20 cellular contexts compared by ENCODE assay signal in genomic region chr13:113882716-113883115, GRCh38. TPM values are rescaled to one million over a fixed set of nuclear protein-coding genes. Genes with fewer than 3 reads are reported as not detected.
DNase-seq lines count a peak whose midpoint lies in the region; ATAC-seq and TF ChIP-seq lines count a peak whose summit lies in the region.
"Had no signal": no experiment of that assay in that cellular context is flagged by ENCODE, and none has a peak within 500 bp of the region (broad histone marks: within the 10 kb centered on the region; RNA-seq: fewer than 3 reads in every experiment).

No MANE protein-coding gene starts in this region.

- no peak overlapping the region for H4K91ac ChIP-seq in mesenchymal stem cell (ENCODE audit: low read length)

- no peak overlapping the region for H3K18ac ChIP-seq in mesenchymal stem cell (ENCODE audit: low read depth in 1 of 2, low read length in 2 of 2)

- intact Hi-C loops in stomach (cut with DNase I; ENCODE audit: low total_unique reads): no loop called here

- no peak overlapping the region for H4K8ac ChIP-seq in mesenchymal stem cell (ENCODE audit: low read length)

- 96% methylated on average over 20 of the region's 20 CpGs for WGBS in mesenchymal stem cell
- WGBS in stomach, 5 donors: 76 to 93% (median 88%) methylated on average over 14 to 20 of the region's 20 CpGs

- H3K4me1 Mint-ChIP-seq in T-helper 17 cell: peaks cover 17% of the 10 kb centered on the region

- H2BK120ac ChIP-seq in mesenchymal stem cell (ENCODE audit: low read depth, low read length): no peak overlapping the region

- H2BK12ac ChIP-seq in mesenchymal stem cell (ENCODE audit: low read length in 2 of 2): no peak overlapping the region

- H3K4me2 ChIP-seq in mesenchymal stem cell (ENCODE audit: low read length, poor library complexity, severe bottlenecking): no peak overlapping the region

- H3K36me3 ChIP-seq in mesenchymal stem cell (ENCODE audit: control insufficient read depth in 1 of 2, insufficient read depth in 2 of 2, low read depth in 1 of 2, low read length in 2 of 2) (peaks cover 0 to 3% of the 10 kb centered on the region in 2 experiments), stomach (no peaks in the 10 kb centered on the region)
- H3K36me3 ChIP-seq: MG63 had no signal

- ATAC-seq in T-helper 17 cell (no peak), HG02870 (IDR thresholded peaks at IDR 0.05; ENCODE audit: unreplicated experiment) (no peak)
- ATAC-seq: GM12878; stimulated activated effector memory CD8-positive, alpha-beta T cell treated with anti-CD3 and anti-CD28 coated beads, Interleukin-12 subunit alpha, Interleukin-12 subunit beta, amount 100 ng/mL, for 72 hours had no signal

- no peaks in the 10 kb centered on the region for H3K36me3 Mint-ChIP-seq in T-helper 17 cell (ENCODE audit: low read depth)
- H3K36me3 Mint-ChIP-seq: activated naive CD4-positive, alpha-beta T cell treated with anti-CD3 and anti-CD28 coated beads, Interleukin-2, amount 10 ng/mL, durations not matched to agents 7 days and 5 days; CD4-positive, CD25-positive, alpha-beta regulatory T cell had no signal

- peaks cover 5% of the 10 kb centered on the region for H3K4me1 ChIP-seq in mesenchymal stem cell (ENCODE audit: control insufficient read depth, insufficient read depth, low read depth, low read length)
- peaks cover 33 to 39% (median 36%) of the 10 kb centered on the region in 4 donors for H3K4me1 ChIP-seq in stomach

- H3K27ac Mint-ChIP-seq in T-helper 17 cell: no peak overlapping the region
- H3K27ac Mint-ChIP-seq: activated naive CD4-positive, alpha-beta T cell treated with anti-CD3 and anti-CD28 coated beads, Interleukin-2, amount 10 ng/mL, durations not matched to agents 7 days and 5 days; HFFc6; nephron; stimulated activated effector memory CD8-positive, alpha-beta T cell treated with anti-CD3 and anti-CD28 coated beads, Interleukin-12 subunit alpha, Interleukin-12 subunit beta, amount 100 ng/mL, for 72 hours had no signal

- peak overlapping the region; percentile 41 for H3K4me3 Mint-ChIP-seq in T-helper 17 cell
- H3K4me3 Mint-ChIP-seq: activated naive CD4-positive, alpha-beta T cell treated with anti-CD3 and anti-CD28 coated beads, Interleukin-2, amount 10 ng/mL, durations not matched to agents 7 days and 5 days; CD4-positive, CD25-positive, alpha-beta regulatory T cell; HFFc6; nephron; stimulated activated effector memory CD8-positive, alpha-beta T cell treated with anti-CD3 and anti-CD28 coated beads, Interleukin-12 subunit alpha, Interleukin-12 subunit beta, amount 100 ng/mL, for 72 hours had no signal

- H3K9ac ChIP-seq in mesenchymal stem cell (ENCODE audit: low read length): no peak overlapping the region

- no peak for TF ChIP-seq POLR2A in stomach (IDR thresholded peaks at IDR 0.05)

- no peaks in the 10 kb centered on the region for H3K79me1 ChIP-seq in mesenchymal stem cell (replicated peaks; ENCODE audit: low read length, poor library complexity, severe bottlenecking)

- no peak overlapping the region for H2AFZ ChIP-seq in mesenchymal stem cell (ENCODE audit: low read depth, low read length)

- DNase-seq in Ammon's horn (ENCODE audit: low spot score) (peak; percentile 0), T-helper 17 cell (no peak), mesenchymal stem cell (no peak), stomach (no peak), SW 1271 (lab: John Stamatoyannopoulos, UW) (no peak), germinal center (ENCODE audit: low spot score) (no peak), occipital lobe (lab: John Stamatoyannopoulos, UW) (no peak)
- DNase-seq: activated CD4-positive, alpha-beta T cell treated with anti-CD3 and anti-CD28 coated beads, Interleukin-2, amount 50 U/mL, for 1 hour; activated naive CD4-positive, alpha-beta T cell treated with anti-CD3 and anti-CD28 coated beads, Interleukin-2, amount 10 ng/mL, durations not matched to agents 7 days and 5 days; CD4-positive, CD25-positive, alpha-beta regulatory T cell; HFFc6; MG63; NCI-H146; NCI-H2171 treated with DMSO at 0.1 percent for 48 hours; NCI-H526 treated with DMSO at 0.1 percent for 48 hours had no signal

- no peak overlapping the region for H2BK5ac ChIP-seq in mesenchymal stem cell (ENCODE audit: low read depth, low read length, poor library complexity, severe bottlenecking)

- no peak for TF ChIP-seq EP300 in stomach (IDR thresholded peaks at IDR 0.05)

- H3K27ac ChIP-seq in mesenchymal stem cell (ENCODE audit: low read length, poor library complexity, severe bottlenecking): no peak overlapping the region
- H3K27ac ChIP-seq in stomach: peak overlapping the region in 4 of 5 donors; percentile 70 to 83 (median 72)
- H3K27ac ChIP-seq: HL-60 had no signal

- no peaks in the 10 kb centered on the region for H3K9me3 ChIP-seq in T-helper 17 cell (ENCODE audit: control insufficient read depth, low read length, poor library complexity, severe bottlenecking)
- H3K9me3 ChIP-seq in mesenchymal stem cell (ENCODE audit: control insufficient read depth, low read length): no peaks in the 10 kb centered on the region
- no peaks in the 10 kb centered on the region for H3K9me3 ChIP-seq in stomach
- H3K9me3 ChIP-seq: MG63 had no signal

- H3K4me3 ChIP-seq in mesenchymal stem cell (ENCODE audit: insufficient read depth in 1 of 2, low read depth in 1 of 2, low read length in 2 of 2): no peak overlapping the region
- H3K4me3 ChIP-seq in stomach: no peak overlapping the region
- H3K4me3 ChIP-seq: GM12878, MG63 had no signal

- H3K27me3 Mint-ChIP-seq in T-helper 17 cell: peaks cover 22% of the 10 kb centered on the region

- H3K4ac ChIP-seq in mesenchymal stem cell (ENCODE audit: low read depth in 1 of 2, low read length in 2 of 2): no peak overlapping the region

- TF ChIP-seq CTCF in stomach (IDR thresholded peaks at IDR 0.05): no peak

- H3K23ac ChIP-seq in mesenchymal stem cell (ENCODE audit: low read length in 2 of 2): no peak overlapping the region

- no peak overlapping the region for H2BK15ac ChIP-seq in mesenchymal stem cell (ENCODE audit: low read depth, poor library complexity, severe bottlenecking)

- H2AK5ac ChIP-seq in mesenchymal stem cell (ENCODE audit: low read length, severe bottlenecking): peak overlapping the region; percentile 11

- no peak overlapping the region for H3K14ac ChIP-seq in mesenchymal stem cell (ENCODE audit: low read length in 2 of 2)

- H3K27me3 ChIP-seq in mesenchymal stem cell (ENCODE audit: control insufficient read depth in 1 of 2, insufficient read depth in 1 of 2, low read length in 2 of 2) (peaks cover 0 to 2% of the 10 kb centered on the region in 2 experiments), stomach (no peaks in the 10 kb centered on the region)
- H3K27me3 ChIP-seq: MG63 had no signal

RNA-seq across cellular contexts. Expression of gene GAS6, which starts 18.8 kb away (rescaled TPM):
- 1 to 10 TPM; 2.2 to 3.8 TPM for total RNA-seq in T-helper 17 cell
- 126 TPM for polyA plus RNA-seq in mesenchymal stem cell (2013, experiment 1 of 2)
- polyA plus RNA-seq in mesenchymal stem cell (2013, experiment 2 of 2): 127 TPM
- 100 to 1,000 TPM in 2 of 5 donors, 10 to 100 TPM in 3; 31.4 to 409 (median 93.4) TPM for total RNA-seq in stomach
- 100 to 1,000 TPM in 1 of 3 donors, 10 to 100 TPM in 2; 34.7 to 109 (median 62.0) TPM for polyA plus RNA-seq in stomach
- total RNA-seq in occipital lobe: 21.8 TPM
